In genomic region chr7:135281363-135281949, GRCh38 we compare ENCODE assay signal across 1 cellular context.
A peak's percentile ranks its signal among the peaks of the same experiment; 100 is the strongest.
TF ChIP-seq lines count a peak whose summit lies in the region.

No MANE protein-coding gene starts in this region.

TF ChIP-seq in HepG2, 621 proteins besides CTCF, POLR2A, EP300 and RAD21 (continued from another document and continues in another):
- TF ChIP-seq THAP7 (CRISPR knock-in tag; IDR thresholded peaks at IDR 0.05), result no peak
- no peak for TF ChIP-seq ZNF547 (CRISPR knock-in tag; IDR thresholded peaks at IDR 0.05)
- no peak for TF ChIP-seq ZNF83 (CRISPR knock-in tag; IDR thresholded peaks at IDR 0.05; ENCODE audit: borderline replicate concordance)
- peak; percentile 47; the same call in 1 of the 2 replicates for TF ChIP-seq CEBPG (CRISPR knock-in tag; IDR thresholded peaks at IDR 0.05)
- TF ChIP-seq ZNF549 (CRISPR knock-in tag; IDR thresholded peaks at IDR 0.05), result no peak
- TF ChIP-seq MBD4 (IDR thresholded peaks at IDR 0.05; ENCODE audit: borderline replicate concordance, low read length), result no peak
- TF ChIP-seq AHDC1 (CRISPR knock-in tag; IDR thresholded peaks at IDR 0.05; ENCODE audit: borderline replicate concordance), result no peak
- TF ChIP-seq ZFP37 (CRISPR knock-in tag; IDR thresholded peaks at IDR 0.05; ENCODE audit: borderline replicate concordance), result no peak
- TF ChIP-seq GABPA (IDR thresholded peaks at IDR 0.05; ENCODE audit: low read depth, low read length), result no peak
- no peak for TF ChIP-seq GABPA (CRISPR knock-in tag; IDR thresholded peaks at IDR 0.05; ENCODE audit: low read depth)
- TF ChIP-seq ZNF580 (CRISPR knock-in tag; IDR thresholded peaks at IDR 0.05; ENCODE audit: borderline replicate concordance, low read depth), result no peak
- TF ChIP-seq ELF3 (CRISPR knock-in tag; IDR thresholded peaks at IDR 0.05), result 0 out of 2 replicates have a peak, but pooled peaks have one; percentile 16
- no peak for TF ChIP-seq ZNF652 (CRISPR knock-in tag; IDR thresholded peaks at IDR 0.05; ENCODE audit: borderline replicate concordance, low read depth)
- no peak for TF ChIP-seq ZNF512B (CRISPR knock-in tag; IDR thresholded peaks at IDR 0.05; ENCODE audit: borderline replicate concordance)
- TF ChIP-seq PBX3 (CRISPR knock-in tag; IDR thresholded peaks at IDR 0.05; ENCODE audit: borderline replicate concordance), result no peak
- TF ChIP-seq KDM5B (CRISPR knock-in tag; IDR thresholded peaks at IDR 0.05; ENCODE audit: borderline replicate concordance), result no peak
- no peak for TF ChIP-seq ZNF780A (CRISPR knock-in tag; IDR thresholded peaks at IDR 0.05)
- TF ChIP-seq ZKSCAN1 (IDR thresholded peaks at IDR 0.05; ENCODE audit: low read length), result no peak
- TF ChIP-seq ZNF280B (CRISPR knock-in tag; IDR thresholded peaks at IDR 0.05; ENCODE audit: borderline replicate concordance), result no peak
- no peak for TF ChIP-seq ZNF441 (CRISPR knock-in tag; IDR thresholded peaks at IDR 0.05; ENCODE audit: borderline replicate concordance)
- TF ChIP-seq ZBTB20 (CRISPR knock-in tag; IDR thresholded peaks at IDR 0.05; ENCODE audit: borderline replicate concordance, low read depth), result no peak
- 0 out of 2 replicates have a peak, but pooled peaks have one; percentile 17 for TF ChIP-seq PPARG (CRISPR knock-in tag; conservative IDR thresholded peaks at IDR 0.05)
- TF ChIP-seq DMTF1 (CRISPR knock-in tag; IDR thresholded peaks at IDR 0.05), result no peak
- TF ChIP-seq SNAI1 (CRISPR knock-in tag; IDR thresholded peaks at IDR 0.05; ENCODE audit: borderline replicate concordance), result no peak
- no peak for TF ChIP-seq ZNF749 (CRISPR knock-in tag; IDR thresholded peaks at IDR 0.05; ENCODE audit: borderline replicate concordance)
- no peak for TF ChIP-seq ZSCAN21 (CRISPR knock-in tag; IDR thresholded peaks at IDR 0.05; ENCODE audit: borderline replicate concordance)
- TF ChIP-seq HNRNPLL (IDR thresholded peaks at IDR 0.05; ENCODE audit: low read depth, low read length, poor library complexity, severe bottlenecking), result no peak
- no peak for TF ChIP-seq ZNF605 (CRISPR knock-in tag; IDR thresholded peaks at IDR 0.05)
- no peak for TF ChIP-seq ZNF512 (CRISPR knock-in tag; IDR thresholded peaks at IDR 0.05)
- no peak for TF ChIP-seq ZNF773 (CRISPR knock-in tag; IDR thresholded peaks at IDR 0.05; ENCODE audit: borderline replicate concordance)
- no peak for TF ChIP-seq CREM (IDR thresholded peaks at IDR 0.05)
- no peak for TF ChIP-seq CREM (CRISPR knock-in tag; IDR thresholded peaks at IDR 0.05)
- no peak for TF ChIP-seq USF2 (IDR thresholded peaks at IDR 0.05; ENCODE audit: low read depth, low read length)
- TF ChIP-seq USF2 (CRISPR knock-in tag; IDR thresholded peaks at IDR 0.05; ENCODE audit: borderline replicate concordance), result no peak
- no peak for TF ChIP-seq CERS6 (CRISPR knock-in tag; IDR thresholded peaks at IDR 0.05)
- TF ChIP-seq ETV6 (CRISPR knock-in tag; conservative IDR thresholded peaks at IDR 0.05), result no peak
- TF ChIP-seq SRY (CRISPR knock-in tag; IDR thresholded peaks at IDR 0.05), result no peak
- no peak for TF ChIP-seq RFX3 (CRISPR knock-in tag; IDR thresholded peaks at IDR 0.05)
- no peak for TF ChIP-seq ZNF879 (CRISPR knock-in tag; IDR thresholded peaks at IDR 0.05)
- no peak for TF ChIP-seq HNRNPL (IDR thresholded peaks at IDR 0.05; ENCODE audit: low read depth, low read length)
- no peak for TF ChIP-seq ZNF446 (CRISPR knock-in tag; IDR thresholded peaks at IDR 0.05)
- no peak for TF ChIP-seq KLF13 (CRISPR knock-in tag; IDR thresholded peaks at IDR 0.05)
